8 cellular contexts compared by ENCODE assay signal in genomic region chr22:39013923-39014722, GRCh38. TPM values are rescaled to one million over a fixed set of nuclear protein-coding genes. Genes with fewer than 3 reads are reported as not detected.
DNase-seq lines count a peak whose midpoint lies in the region; ATAC-seq, FAIRE-seq and TF ChIP-seq lines count a peak whose summit lies in the region.

TSS of gene APOBEC3C (plus strand) at chr22:39014257. CDS start at chr22:39014363, 106 bp downstream.

- peak; percentile 12 for TF ChIP-seq CTCF in AG09309 (IDR thresholded peaks at IDR 0.05; ENCODE audit: control insufficient read depth, insufficient read depth, low read depth, low read length, missing control alignments)
- TF ChIP-seq CTCF in pancreas (IDR thresholded peaks at IDR 0.05), result no peak
- TF ChIP-seq CTCF in tibial artery (IDR thresholded peaks at IDR 0.05), result no peak

- WGBS in pancreas, 2 donors, result 33 to 42% methylated on average over 18 of the region's 18 CpGs

- ATAC-seq in GM19043 (IDR thresholded peaks at IDR 0.05; ENCODE audit: low read depth, unreplicated experiment) (peak; percentile 87), HG03432 (IDR thresholded peaks at IDR 0.05; ENCODE audit: unreplicated experiment) (peak; percentile 89), pancreas (peak; percentile 83 to 94 (median 92))

- H3K9me3 ChIP-seq in SJSA1 (replicated peaks) (no peaks in the 10 kb centered on the region), pancreas (no peaks in the 10 kb centered on the region), tibial artery (no peaks in the 10 kb centered on the region)

- H3K4me3 ChIP-seq in AG09309 (ENCODE audit: control insufficient read depth, low read depth, low read length) (peak within 1 kb of the TSS; percentile 67), SJSA1 (peak within 1 kb of the TSS; percentile 31), pancreas (peak within 1 kb of the TSS in 2 of 4 donors; percentile 18 to 35), tibial artery (peak within 1 kb of the TSS; percentile 52)

- DNase-seq in AG09309 (ENCODE audit: low read depth), result peak; percentile 63
- DNase-seq in SJSA1 (ENCODE audit: low read depth in 1 of 2, low spot score in 2 of 2), result peak; percentile 81 to 86
- peak; percentile 8 to 51 (median 23) for DNase-seq in activated naive CD4-positive, alpha-beta T cell (lab: John Stamatoyannopoulos, UW)
- peak; percentile 43 for DNase-seq in globus pallidus (ENCODE audit: low spot score)
- DNase-seq in pancreas, result peak in 4 of 6 donors; percentile 51 to 60 (median 52)
- peak; percentile 88 to 89 for DNase-seq in tibial artery

- intact Hi-C loops in pancreas (cut with DNase I), result no loop called here
- intact Hi-C loops in tibial artery (cut with DNase I; ENCODE audit: low total_unique reads), result no loop called here

- FAIRE-seq in pancreas (lab: Jason Lieb, UNC), result peak; percentile 37

- H3K27me3 ChIP-seq in SJSA1 (replicated peaks) (no peaks in the 10 kb centered on the region), pancreas (no peaks in the 10 kb centered on the region), tibial artery (no peaks in the 10 kb centered on the region)

- H3K4me1 ChIP-seq in SJSA1 (replicated peaks) (peaks cover 16% of the 10 kb centered on the region), pancreas (no peaks in the 10 kb centered on the region), tibial artery (peaks cover 0 to 18% (median 10%) of the 10 kb centered on the region in 4 donors)

- 0 out of 2 replicates have a peak within 1 kb of the TSS, but pooled peaks have one; percentile 30 for H3K27ac ChIP-seq in SJSA1
- peak within 1 kb of the TSS; percentile 42 to 81 (median 62) for H3K27ac ChIP-seq in pancreas
- H3K27ac ChIP-seq in tibial artery, result peak within 1 kb of the TSS; percentile 63 to 68

- H3K36me3 ChIP-seq in SJSA1 (no peaks in the 10 kb centered on the region), pancreas (no peaks in the 10 kb centered on the region), tibial artery (no peaks in the 10 kb centered on the region)

RNA-seq across cellular contexts. Expression of gene APOBEC3C, which starts in this region (rescaled TPM):
- 3.2 and 3.4 TPM in 2 replicates for total RNA-seq in SJSA1 (2014; rRNA removed; shearing (Covaris generic))
- 10 to 100 TPM in 1 of 6 donors, 1 to 10 TPM in 5; 2.5 to 12.0 (median 4.2) TPM for total RNA-seq in pancreas
- polyA plus RNA-seq in pancreas, result 1 to 10 TPM; 5.3 to 7.9 TPM

Comparison
In these comparisons a context has a peak if more than half of its experiments do, and no peak if none do; other contexts are left out.
1. DNase-seq: peak in every context shown above with its lines; median percentile 88 in tibial artery; 84 in SJSA1; 63 in AG09309; 52 in pancreas; 43 in globus pallidus; 23 in activated naive CD4-positive, alpha-beta T cell.